Comparison of ENCODE assay signal across 9 cellular contexts in genomic region chr15:82081904-82082810, GRCh38. TPM values are rescaled to one million over a fixed set of nuclear protein-coding genes. Genes with fewer than 3 reads are reported as not detected.
A peak's percentile ranks its signal among the peaks of the same experiment; 100 is the strongest.
DNase-seq lines count a peak whose midpoint lies in the region; ATAC-seq and TF ChIP-seq lines count a peak whose summit lies in the region.
"Had no signal": no experiment of that assay in that cellular context is flagged by ENCODE, and none has a peak within 500 bp of the region (broad histone marks: within the 10 kb centered on the region; RNA-seq: fewer than 3 reads in every experiment).

No MANE protein-coding gene starts in this region.

- no peaks in the 10 kb centered on the region for H3K4me1 Mint-ChIP-seq in neural crest cell

- in situ Hi-C loops in G401 (cut with HindIII; ENCODE audit: low sequenced_read_pairs) = no loop called here

- H3K27ac Mint-ChIP-seq in neural crest cell (ENCODE audit: unreplicated experiment) = no peak overlapping the region

- ATAC-seq in HG03565 (IDR thresholded peaks at IDR 0.05; ENCODE audit: unreplicated experiment) (no peak), HG03521 (IDR thresholded peaks at IDR 0.05; ENCODE audit: unreplicated experiment) (no peak)

- no peak overlapping the region for H3K9ac ChIP-seq in Loucy (ENCODE audit: low read depth, low read length, poor library complexity, severe bottlenecking)

- peaks cover 3% of the 10 kb centered on the region for H3K27me3 Mint-ChIP-seq in neural crest cell (ENCODE audit: low read depth)

- no peaks in the 10 kb centered on the region for H3K9me3 Mint-ChIP-seq in neural crest cell

- H3K4me2 ChIP-seq in Loucy (ENCODE audit: low read depth, low read length, poor library complexity, severe bottlenecking) = no peak overlapping the region

- H3K9me2 ChIP-seq in Loucy (replicated peaks; ENCODE audit: low read depth, low read length) = no peaks in the 10 kb centered on the region

- no peaks in the 10 kb centered on the region for H3K9me3 ChIP-seq in Loucy (ENCODE audit: insufficient read depth, low read depth, low read length)

- H4K20me1 ChIP-seq in Loucy (ENCODE audit: insufficient read depth, low read length, poor library complexity, severe bottlenecking) = no peaks in the 10 kb centered on the region

- DNase-seq in G401 (ENCODE audit: low spot score) (peak; percentile 1), astrocyte of the hippocampus (ENCODE audit: low read depth, low spot score) (peak; percentile 99), neural crest cell (ENCODE audit: low read depth, low spot score) (no peak), nucleus accumbens (lab: John Stamatoyannopoulos, UW) (no peak), KG1 (lab: John Stamatoyannopoulos, UW) (no peak)
- DNase-seq: NCI-H524 had no signal

- H3K4me3 ChIP-seq in Loucy (ENCODE audit: low read length, poor library complexity, severe bottlenecking) = no peak overlapping the region

- TF ChIP-seq CTCF in Loucy (conservative IDR thresholded peaks at IDR 0.05; ENCODE audit: low read length) (peak; percentile 42), neural crest cell (conservative IDR thresholded peaks at IDR 0.05) (peak; percentile 24)

- H3F3A ChIP-seq in Loucy (ENCODE audit: low read depth) = no peaks in the 10 kb centered on the region

- no peaks in the 10 kb centered on the region for H3K4me1 ChIP-seq in Loucy (ENCODE audit: insufficient read depth, low read length, poor library complexity, severe bottlenecking)

- H2AFZ ChIP-seq in Loucy (ENCODE audit: low read length) = no peak overlapping the region

- no peaks in the 10 kb centered on the region for H3K36me3 Mint-ChIP-seq in neural crest cell (ENCODE audit: low read depth)

- H3K36me3 ChIP-seq in Loucy (ENCODE audit: insufficient read depth, low read length) = no peaks in the 10 kb centered on the region

- no peaks in the 10 kb centered on the region for H3K79me2 ChIP-seq in Loucy (ENCODE audit: insufficient read depth, low read length)

- no peaks in the 10 kb centered on the region for H3K27me3 ChIP-seq in Loucy (ENCODE audit: insufficient read depth, low read length, poor library complexity, severe bottlenecking)

- H3K4me3 Mint-ChIP-seq in neural crest cell = no peak overlapping the region

RNA-seq across cellular contexts. Expression of gene MEX3B, which starts 36.3 kb away (rescaled TPM):
- not detected in 2 replicates for total RNA-seq in G401 (2014; rRNA removed; shearing (Covaris generic))
- total RNA-seq in neural crest cell = 49.5 and 51.7 TPM in 2 replicates

Comparison
In these comparisons a context has a peak if more than half of its experiments do, and no peak if none do; other contexts are left out.
1. DNase-seq: peak in G401 (single experiment) and astrocyte of the hippocampus (single experiment); none in neural crest cell (single experiment), nucleus accumbens (0 of 56) and KG1 (single experiment).
2. RNA of gene MEX3B, which starts 36.3 kb away (total RNA-seq): 49.5 to 51.7 TPM in neural crest cell; not detected in G401; every median in the first group is over 10 times any median in the second.